Comparison of ENCODE assay signal across 21 cellular contexts in genomic region chr1:105886309-105886708, GRCh38.
DNase-seq lines count a peak whose midpoint lies in the region; ATAC-seq, FAIRE-seq and TF ChIP-seq lines count a peak whose summit lies in the region.
"Had no signal": no experiment of that assay in that cellular context is flagged by ENCODE, and none has a peak within 500 bp of the region (broad histone marks: within the 10 kb centered on the region; RNA-seq: fewer than 3 reads in every experiment).

No MANE protein-coding gene starts in this region.

- ATAC-seq in HG02884 (IDR thresholded peaks at IDR 0.05; ENCODE audit: unreplicated experiment) (no peak), aorta (ENCODE audit: low FRiP score) (no peak)
- ATAC-seq: A549; CD8-positive, alpha-beta T cell; GM12878 had no signal

- TF ChIP-seq CTCF in bronchial epithelial cell (IDR thresholded peaks at IDR 0.05; ENCODE audit: insufficient read depth, low read length, severe bottlenecking) (no peak), tibial artery (IDR thresholded peaks at IDR 0.05) (no peak)

- intact Hi-C loops in tibial artery (cut with DNase I; ENCODE audit: low total_unique reads) (no loop called here), aorta (cut with DNase I) (no loop called here)

- no peaks in the 10 kb centered on the region for H3K4me1 ChIP-seq in tibial artery
- H3K4me1 ChIP-seq in aorta (ENCODE audit: control insufficient read depth in 1 of 2, insufficient read depth in 2 of 2, low read length in 2 of 2), result no peaks in the 10 kb centered on the region
- H3K4me1 ChIP-seq: A549; BLaER1 treated with 17β-estradiol and CSF1 and Interleukin-3, amounts not matched to agents 10 nM and 100 nM; Caco-2 had no signal

- DNase-seq in ELR (ENCODE audit: low read depth) (peak; percentile 13), NCI-H69 (lab: John Stamatoyannopoulos, UW) (peak; percentile 6), bronchial epithelial cell (ENCODE audit: low read depth) (peak; percentile 9), tibial artery (no peak), aorta (no peak)
- DNase-seq: AML-193; Caco-2; Calu3; CD4-positive, alpha-beta T cell; CD8-positive, alpha-beta T cell; DMS79 treated with DMSO at 0.1 percent for 48 hours; GDM1 had no signal

- H3K4me3 ChIP-seq in bronchial epithelial cell (ENCODE audit: low read depth, low read length), result no peak overlapping the region
- H3K4me3 ChIP-seq in tibial artery, result no peak overlapping the region
- no peak overlapping the region for H3K4me3 ChIP-seq in aorta (ENCODE audit: low read length in 2 of 2)
- H3K4me3 ChIP-seq: A549; BLaER1 treated with 17β-estradiol and CSF1 and Interleukin-3, amounts not matched to agents 10 nM and 100 nM; GM12878 had no signal

- peaks cover 0 to 2% (median 0%) of the 10 kb centered on the region in 3 donors for H3K9me3 ChIP-seq in tibial artery
- H3K9me3 ChIP-seq in aorta (ENCODE audit: control insufficient read depth, low read length), result no peaks in the 10 kb centered on the region
- H3K9me3 ChIP-seq: A549, Caco-2 had no signal

- H3K27ac ChIP-seq in tibial artery (no peak overlapping the region), aorta (ENCODE audit: low read depth in 1 of 2, low read length in 2 of 2) (no peak overlapping the region)
- H3K27ac ChIP-seq: 22Rv1; A549; BLaER1 treated with 17β-estradiol and CSF1 and Interleukin-3, amounts not matched to agents 10 nM and 100 nM; C4-2B had no signal

- H3K36me3 ChIP-seq in bronchial epithelial cell (ENCODE audit: control insufficient read depth, insufficient read depth, low read length) (no peaks in the 10 kb centered on the region), tibial artery (no peaks in the 10 kb centered on the region), aorta (ENCODE audit: control insufficient read depth in 1 of 2, insufficient read depth in 2 of 2, low read length in 1 of 2) (no peaks in the 10 kb centered on the region)
- H3K36me3 ChIP-seq: BLaER1 treated with 17β-estradiol and CSF1 and Interleukin-3, amounts not matched to agents 10 nM and 100 nM had no signal

- FAIRE-seq in bronchial epithelial cell (lab: Jason Lieb, UNC), result no peak
- FAIRE-seq: A549, D721Med, GM12878, GM12892, GM18507 had no signal

- H3K27me3 ChIP-seq in bronchial epithelial cell (ENCODE audit: control insufficient read depth, insufficient read depth, low read length) (no peaks in the 10 kb centered on the region), tibial artery (no peaks in the 10 kb centered on the region), aorta (ENCODE audit: control insufficient read depth in 1 of 2, insufficient read depth in 2 of 2, low read length in 1 of 2) (no peaks in the 10 kb centered on the region)
- H3K27me3 ChIP-seq: BLaER1 treated with 17β-estradiol and CSF1 and Interleukin-3, amounts not matched to agents 10 nM and 100 nM had no signal

Comparison
In these comparisons a context has a peak if more than half of its experiments do, and no peak if none do; other contexts are left out.
1. DNase-seq: peak in ELR (single experiment), NCI-H69 (single experiment) and bronchial epithelial cell (single experiment); none in tibial artery (0 of 2) and aorta (0 of 2).